ENCODE assay signal across 8 cellular contexts in the genomic region with DNA sequence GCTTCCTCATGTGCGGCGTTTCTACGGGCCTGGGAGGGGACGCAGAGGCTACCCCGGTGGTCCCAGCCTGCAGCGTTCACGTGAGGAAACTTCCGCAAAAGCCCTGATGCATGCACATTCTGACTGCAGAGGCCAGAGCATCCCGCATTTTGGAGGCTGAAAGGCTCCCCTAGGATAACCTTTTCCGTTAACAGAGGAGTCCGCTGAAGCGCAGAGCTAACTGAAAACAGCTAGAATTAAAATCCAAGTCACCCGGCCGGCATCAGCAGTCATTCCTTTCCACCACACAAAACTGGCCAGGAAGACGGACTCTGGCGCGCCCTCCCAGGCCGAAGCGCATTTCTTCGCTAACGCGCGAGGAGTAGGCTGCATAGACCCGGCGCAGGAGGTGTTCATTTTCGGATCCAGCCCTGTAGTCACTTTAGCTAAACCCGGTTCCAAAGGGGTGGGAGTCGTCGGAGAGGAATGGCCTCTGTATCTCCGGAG. TPM values are rescaled to one million over a fixed set of nuclear protein-coding genes. Genes with fewer than 3 reads are reported as not detected.
DNase-seq lines count a peak whose midpoint lies in the region; ATAC-seq and TF ChIP-seq lines count a peak whose summit lies in the region.

No MANE protein-coding gene starts in this region.

- peak in 1 of 2 donors; percentile 40 for TF ChIP-seq CTCF in right atrium auricular region (IDR thresholded peaks at IDR 0.05)

- H3K9ac ChIP-seq in rectal smooth muscle tissue (ENCODE audit: low read length) = peak overlapping the region; percentile 8

- WGBS in adipose tissue, 3 donors = 1 to 32% (median 1%) methylated on average over 30 of the region's 30 CpGs

- peak overlapping the region; percentile 77 to 81 for H3K4me3 ChIP-seq in right atrium auricular region
- peak overlapping the region; percentile 29 for H3K4me3 ChIP-seq in rectal smooth muscle tissue (ENCODE audit: low read length)

- ATAC-seq in HG03175 (IDR thresholded peaks at IDR 0.05; ENCODE audit: unreplicated experiment) (peak; percentile 12), HG02973 (IDR thresholded peaks at IDR 0.05; ENCODE audit: unreplicated experiment) (no peak)

- no peaks in the 10 kb centered on the region for H3K27me3 ChIP-seq in right atrium auricular region
- no peaks in the 10 kb centered on the region for H3K27me3 ChIP-seq in rectal smooth muscle tissue (ENCODE audit: control insufficient read depth, insufficient read depth, low read length)

- DNase-seq in ELR (ENCODE audit: low read depth) (peak; percentile 80), right atrium auricular region (ENCODE audit: low spot score) (peak; percentile 77), DMS 273 (lab: John Stamatoyannopoulos, UW; ENCODE audit: unreplicated experiment) (no peak)
- no peak for DNase-seq in stimulated activated CD4-positive, alpha-beta T cell treated with anti-CD3 and anti-CD28 coated beads, Interleukin-2, amount 100 ng/mL, for 48 hours

- H3K36me3 ChIP-seq in right atrium auricular region = peaks cover 19% of the 10 kb centered on the region
- H3K36me3 ChIP-seq in rectal smooth muscle tissue (ENCODE audit: control insufficient read depth, insufficient read depth, low read length) = no peaks in the 10 kb centered on the region

- peak overlapping the region; percentile 73 for H3K27ac ChIP-seq in adipose tissue (ENCODE audit: low read depth, low read length)
- H3K27ac ChIP-seq in right atrium auricular region = peak overlapping the region; percentile 90 to 99
- H3K27ac ChIP-seq in rectal smooth muscle tissue (ENCODE audit: low read depth, low read length) = peak overlapping the region; percentile 98

- H3K4me1 ChIP-seq in right atrium auricular region = peaks cover 0 to 35% of the 10 kb centered on the region in 2 donors
- H3K4me1 ChIP-seq in rectal smooth muscle tissue (ENCODE audit: control insufficient read depth, insufficient read depth, low read length) = peaks cover 21% of the 10 kb centered on the region

- peaks cover 0 to 4% of the 10 kb centered on the region in 2 donors for H3K9me3 ChIP-seq in right atrium auricular region

RNA-seq across cellular contexts. Expression of a gene that starts 0.7 kb away (rescaled TPM):
- polyA plus RNA-seq in adipose tissue = 100 to 1,000 TPM in 2 of 3 donors, 10 to 100 TPM in 1; 64.6 to 670 (median 182) TPM
- total RNA-seq in right atrium auricular region = 100 to 1,000 TPM; 158 to 337 TPM

RNA-seq across cellular contexts. Expression of a gene that starts 53.1 kb away (rescaled TPM):
- 100 to 1,000 TPM in 2 of 3 donors, 10 to 100 TPM in 1; 27.2 to 527 (median 125) TPM for polyA plus RNA-seq in adipose tissue
- 1 to 10 TPM in 1 of 2 donors, under 1 TPM in 1; 0.82 to 3.9 TPM for total RNA-seq in right atrium auricular region

Comparison
In these comparisons a context has a peak if more than half of its experiments do, and no peak if none do; other contexts are left out.
1. DNase-seq: peak in ELR (single experiment) and right atrium auricular region (single experiment); none in stimulated activated CD4-positive, alpha-beta T cell treated with anti-CD3 and anti-CD28 coated beads, Interleukin-2, amount 100 ng/mL, for 48 hours (0 of 2) and DMS 273 (single experiment).
2. Peak in every context shown above with its lines, with median percentiles within 50 percentile points of each other: H3K27ac ChIP-seq.